In the genomic region with DNA sequence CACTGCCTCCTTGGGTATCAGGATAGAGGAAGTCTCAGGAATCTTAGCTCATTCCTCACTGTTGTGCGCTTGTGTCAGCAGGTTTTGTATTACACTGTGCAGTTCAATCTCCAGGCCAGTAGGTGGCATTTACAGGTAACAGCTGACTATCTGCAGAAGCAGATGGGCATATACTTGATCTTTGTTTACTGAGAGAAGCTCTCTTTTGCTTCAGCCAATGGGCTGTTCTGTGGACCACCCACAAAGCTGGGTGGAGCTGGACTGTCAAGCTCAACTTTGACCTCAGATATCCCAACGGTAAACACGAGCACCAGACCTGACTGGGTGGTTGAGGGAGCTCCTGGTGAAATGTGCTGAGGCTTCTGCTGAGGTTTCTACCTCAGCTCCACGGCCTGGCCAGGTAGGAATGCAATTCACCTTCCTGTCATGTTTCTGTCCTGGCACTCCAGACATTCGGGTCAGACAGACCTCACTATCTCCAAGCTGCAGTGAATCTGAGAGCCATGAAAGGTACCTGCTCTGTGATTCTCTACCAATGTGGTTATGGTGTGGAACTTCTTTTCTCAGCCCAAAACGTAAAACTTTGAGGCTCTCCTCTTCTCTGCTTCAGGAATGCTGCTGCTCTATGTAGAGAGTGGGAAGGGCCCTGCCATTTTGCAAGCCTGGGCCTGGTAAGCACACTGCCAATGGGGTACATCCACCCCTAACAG, we compare ENCODE assay signal across 8 cellular contexts.
A peak's percentile ranks its signal among the peaks of the same experiment; 100 is the strongest.
DNase-seq lines count a peak whose midpoint lies in the region; ATAC-seq and TF ChIP-seq lines count a peak whose summit lies in the region.

No MANE protein-coding gene starts in this region.

- H3K4me1 Mint-ChIP-seq in endothelial cell (ENCODE audit: unreplicated experiment) (peaks cover 11% of the 10 kb centered on the region), naive B cell (no peaks in the 10 kb centered on the region)

- no peak overlapping the region for H3K27ac Mint-ChIP-seq in endothelial cell (ENCODE audit: unreplicated experiment)
- H3K27ac Mint-ChIP-seq in naive B cell = no peak overlapping the region

- DNase-seq in GM04503 (ENCODE audit: low read depth) (peak; percentile 14), Peyer's patch (peak in 1 of 3 donors; percentile 61), endothelial cell (ENCODE audit: low spot score) (peak; percentile 9), naive B cell (peak; percentile 1), amygdala (lab: John Stamatoyannopoulos, UW) (no peak)
- DNase-seq in effector CD4-positive, alpha-beta T cell = no peak

- peak; percentile 88 for ATAC-seq in GM19455 (IDR thresholded peaks at IDR 0.05; ENCODE audit: unreplicated experiment)
- ATAC-seq in HG03432 (IDR thresholded peaks at IDR 0.05; ENCODE audit: unreplicated experiment) = peak; percentile 98
- no peak for ATAC-seq in naive B cell (ENCODE audit: low read depth in 2 of 2)

- H3K36me3 Mint-ChIP-seq in endothelial cell (ENCODE audit: low read depth, unreplicated experiment) (no peaks in the 10 kb centered on the region), naive B cell (no peaks in the 10 kb centered on the region)

- no peaks in the 10 kb centered on the region for H3K4me1 ChIP-seq in Peyer's patch

- no peaks in the 10 kb centered on the region for H3K9me3 ChIP-seq in Peyer's patch

- H3K36me3 ChIP-seq in Peyer's patch = no peaks in the 10 kb centered on the region

- no peak for TF ChIP-seq POLR2A in Peyer's patch (IDR thresholded peaks at IDR 0.05)

- H3K4me3 Mint-ChIP-seq in endothelial cell (ENCODE audit: unreplicated experiment) (no peak overlapping the region), naive B cell (no peak overlapping the region)

- H3K27ac ChIP-seq in Peyer's patch = no peak overlapping the region

- TF ChIP-seq CTCF in Peyer's patch (IDR thresholded peaks at IDR 0.05) (peak in 5 of 6 experiments; percentile 27 to 75 (median 72)), endothelial cell (IDR thresholded peaks at IDR 0.05; ENCODE audit: unreplicated experiment) (peak; percentile 74)

- no peaks in the 10 kb centered on the region for H3K27me3 ChIP-seq in Peyer's patch

- H3K27me3 Mint-ChIP-seq in endothelial cell (ENCODE audit: unreplicated experiment) (no peaks in the 10 kb centered on the region), naive B cell (peaks cover 0 to 8% (median 0%) of the 10 kb centered on the region in 3 donors)

- H3K4me3 ChIP-seq in Peyer's patch = no peak overlapping the region

- H3K9me3 Mint-ChIP-seq in endothelial cell (ENCODE audit: unreplicated experiment) = no peaks in the 10 kb centered on the region
- peaks cover 0 to 21% (median 6%) of the 10 kb centered on the region in 7 donors for H3K9me3 Mint-ChIP-seq in naive B cell

Comparison
In these comparisons a context has a peak if more than half of its experiments do, and no peak if none do; other contexts are left out.
1. DNase-seq: peak in GM04503 (single experiment), endothelial cell (single experiment) and naive B cell (single experiment); none in effector CD4-positive, alpha-beta T cell (single experiment) and amygdala (0 of 56).
2. ATAC-seq: peak in GM19455 (single experiment) and HG03432 (single experiment); none in naive B cell (0 of 2).